ENCODE assay signal across 1 cellular context in genomic region chr17:74770498-74771318, GRCh38.
A peak's percentile ranks its signal among the peaks of the same experiment; 100 is the strongest.
TF ChIP-seq lines count a peak whose summit lies in the region.

No MANE protein-coding gene starts in this region.

TF ChIP-seq in HepG2, 621 proteins besides CTCF, POLR2A, EP300 and RAD21 (continued from another document and continues in another):
- no peak for TF ChIP-seq AKNA (CRISPR knock-in tag; IDR thresholded peaks at IDR 0.05; ENCODE audit: borderline replicate concordance)
- no peak for TF ChIP-seq ZNF672 (CRISPR knock-in tag; IDR thresholded peaks at IDR 0.05)
- peak; percentile 77; the same call in 1 of the 2 replicates for TF ChIP-seq ZBTB44 (CRISPR knock-in tag; IDR thresholded peaks at IDR 0.05)
- TF ChIP-seq ARID2 (CRISPR knock-in tag; IDR thresholded peaks at IDR 0.05; ENCODE audit: borderline replicate concordance): peak; percentile 72; the same call in 1 of the 2 replicates
- TF ChIP-seq BCLAF1 (IDR thresholded peaks at IDR 0.05): no peak
- TF ChIP-seq PHF20 (CRISPR knock-in tag; IDR thresholded peaks at IDR 0.05): no peak
- TF ChIP-seq NFATC3 (CRISPR knock-in tag; IDR thresholded peaks at IDR 0.05): no peak
- no peak for TF ChIP-seq SCMH1 (CRISPR knock-in tag; IDR thresholded peaks at IDR 0.05; ENCODE audit: borderline replicate concordance)
- no peak for TF ChIP-seq ZNF589 (CRISPR knock-in tag; conservative IDR thresholded peaks at IDR 0.05)
- no peak for TF ChIP-seq DMAP1 (CRISPR knock-in tag; IDR thresholded peaks at IDR 0.05)
- TF ChIP-seq ZNF503 (CRISPR knock-in tag; IDR thresholded peaks at IDR 0.05): no peak
- TF ChIP-seq ATF3 (CRISPR knock-in tag; IDR thresholded peaks at IDR 0.05): peak; percentile 32; the same call in 1 of the 2 replicates
- TF ChIP-seq ZNF557 (CRISPR knock-in tag; IDR thresholded peaks at IDR 0.05): no peak
- TF ChIP-seq TGIF2 (CRISPR knock-in tag; IDR thresholded peaks at IDR 0.05): peak; percentile 84
- TF ChIP-seq BHLHE40 (IDR thresholded peaks at IDR 0.05; ENCODE audit: low read length): peak; percentile 23; the same call in 1 of the 2 replicates
- no peak for TF ChIP-seq KDM5A (IDR thresholded peaks at IDR 0.05; ENCODE audit: borderline replicate concordance, low read length)
- no peak for TF ChIP-seq CERS6 (CRISPR knock-in tag; IDR thresholded peaks at IDR 0.05)
- no peak for TF ChIP-seq TCF7L2 (IDR thresholded peaks at IDR 0.05; ENCODE audit: low read depth, low read length)
- TF ChIP-seq CSRNP2 (CRISPR knock-in tag; conservative IDR thresholded peaks at IDR 0.05; ENCODE audit: low read depth): no peak
- no peak for TF ChIP-seq PLSCR1 (CRISPR knock-in tag; IDR thresholded peaks at IDR 0.05; ENCODE audit: borderline replicate concordance)
- TF ChIP-seq IKZF5 (CRISPR knock-in tag; IDR thresholded peaks at IDR 0.05): peak; percentile 80; the same call in 1 of the 2 replicates
- TF ChIP-seq ZNF777 (CRISPR knock-in tag; IDR thresholded peaks at IDR 0.05): no peak
- TF ChIP-seq NFYC (CRISPR knock-in tag; IDR thresholded peaks at IDR 0.05): peak; percentile 28; the same call in 1 of the 2 replicates
- no peak for TF ChIP-seq BRD4 (CRISPR knock-in tag; IDR thresholded peaks at IDR 0.05)
- TF ChIP-seq ATF1 (CRISPR knock-in tag; IDR thresholded peaks at IDR 0.05): no peak
- TF ChIP-seq ZSCAN9 (CRISPR knock-in tag; IDR thresholded peaks at IDR 0.05; ENCODE audit: borderline replicate concordance): peak; percentile 70; the same call in 1 of the 2 replicates
- no peak for TF ChIP-seq ZNF251 (CRISPR knock-in tag; IDR thresholded peaks at IDR 0.05)
- TF ChIP-seq ZNF558 (CRISPR knock-in tag; IDR thresholded peaks at IDR 0.05; ENCODE audit: borderline replicate concordance): no peak
- peak; percentile 32; the same call in 1 of the 2 replicates for TF ChIP-seq ZNF136 (CRISPR knock-in tag; IDR thresholded peaks at IDR 0.05; ENCODE audit: low read depth)
- 0 out of 2 replicates have a peak, but pooled peaks have one; percentile 7 for TF ChIP-seq RARA (CRISPR knock-in tag; IDR thresholded peaks at IDR 0.05)
- no peak for TF ChIP-seq PREB (CRISPR knock-in tag; IDR thresholded peaks at IDR 0.05)
- TF ChIP-seq RXRB (CRISPR knock-in tag; IDR thresholded peaks at IDR 0.05; ENCODE audit: borderline replicate concordance): peak; percentile 70; the same call in 1 of the 2 replicates
- TF ChIP-seq SMYD3 (CRISPR knock-in tag; IDR thresholded peaks at IDR 0.05): no peak
- TF ChIP-seq U2AF2 (IDR thresholded peaks at IDR 0.05; ENCODE audit: low read depth, low read length): no peak
- no peak for TF ChIP-seq ZNF879 (CRISPR knock-in tag; IDR thresholded peaks at IDR 0.05)
- no peak; the same call in none of the 2 replicates for TF ChIP-seq TRAFD1 (CRISPR knock-in tag; IDR thresholded peaks at IDR 0.05; ENCODE audit: borderline replicate concordance)
- no peak for TF ChIP-seq ZNF234 (CRISPR knock-in tag; conservative IDR thresholded peaks at IDR 0.05)
